10 cellular contexts compared by ENCODE assay signal in genomic region chr3:50303038-50303815, GRCh38. TPM values are rescaled to one million over a fixed set of nuclear protein-coding genes. Genes with fewer than 3 reads are reported as not detected.
A peak's percentile ranks its signal among the peaks of the same experiment; 100 is the strongest.
DNase-seq lines count a peak whose midpoint lies in the region; ATAC-seq, FAIRE-seq and TF ChIP-seq lines count a peak whose summit lies in the region.
"Had no signal": no experiment of that assay in that cellular context is flagged by ENCODE, and none has a peak within 500 bp of the region (broad histone marks: within the 10 kb centered on the region; RNA-seq: fewer than 3 reads in every experiment).

HYAL1 (minus strand) TSS chr3:50303574; CDS start chr3:50302956, 618 bp downstream.

- no peaks in the 10 kb centered on the region; the same call in 1 of the 2 replicates for H3K36me3 ChIP-seq in PC-3 (ENCODE audit: low read depth, low read length)

- H3K9me3 Mint-ChIP-seq in mesothelial cell of epicardium: no peaks in the 10 kb centered on the region
- H3K9me3 Mint-ChIP-seq: activated B cell treated with CpG ODN at 0.5 μM for 24 hours; CD4-positive, CD25-positive, alpha-beta regulatory T cell had no signal

- no TSS peak for BruUV-seq in PC-3 (replicated peaks; lab: Mats Ljungman, UMichigan)

- DNase-seq in A549 (ENCODE audit: low read depth in 1 of 2, low spot score in 1 of 2): peak in 1 of 2 experiments; percentile 50
- no peak for DNase-seq in PC-3
- DNase-seq in epithelial cell of proximal tubule (ENCODE audit: low read depth): no peak
- no peak for DNase-seq in mesothelial cell of epicardium (ENCODE audit: low spot score in 2 of 2, unreplicated experiment in 2 of 2)
- no peak for DNase-seq in DMS79 (lab: John Stamatoyannopoulos, UW)
- no peak for DNase-seq in stimulated activated CD4-positive, alpha-beta T cell treated with anti-CD3 and anti-CD28 coated beads, Interleukin-4, amount 100 ng/mL, for 24 hours
- no peak for DNase-seq in cortex of kidney (lab: John Stamatoyannopoulos, UW)
- DNase-seq in kidney glomerular epithelial cell (lab: John Stamatoyannopoulos, UW): no peak
- DNase-seq: activated B cell treated with CpG ODN at 0.5 μM for 24 hours; CD4-positive, CD25-positive, alpha-beta regulatory T cell had no signal

- ATAC-seq in A549 (peak in 1 of 2 experiments; percentile 15; a peak in 2 of 6 replicates), PC-3 (no peak)

- no peak within 1 kb of the TSS for H3K9ac ChIP-seq in PC-3 (ENCODE audit: low read length)

- no peak for TF ChIP-seq POLR2A in A549 (IDR thresholded peaks at IDR 0.05; ENCODE audit: low read length)

- H3K27ac ChIP-seq in A549: peak within 1 kb of the TSS in 1 of 2 experiments; percentile 69; a peak in 3 of 6 replicates
- H3K27ac ChIP-seq in PC-3 (ENCODE audit: low read length): no peak within 1 kb of the TSS

- H4K20me1 ChIP-seq in PC-3 (ENCODE audit: low read length): no peaks in the 10 kb centered on the region

- H2AFZ ChIP-seq in PC-3 (ENCODE audit: low read length): no peak within 1 kb of the TSS

- H3K27me3 Mint-ChIP-seq in mesothelial cell of epicardium (ENCODE audit: low read depth): no peaks in the 10 kb centered on the region
- H3K27me3 Mint-ChIP-seq: activated B cell treated with CpG ODN at 0.5 μM for 24 hours; CD4-positive, CD25-positive, alpha-beta regulatory T cell had no signal

- peaks cover 11% of the 10 kb centered on the region for H3K79me2 ChIP-seq in PC-3 (ENCODE audit: low read length)

- no peak for TF ChIP-seq CTCF in A549 (IDR thresholded peaks at IDR 0.05)
- TF ChIP-seq CTCF in PC-3 (conservative IDR thresholded peaks at IDR 0.05; ENCODE audit: low read depth, low read length): peak; percentile 28
- peak; percentile 56 for TF ChIP-seq CTCF in epithelial cell of proximal tubule (conservative IDR thresholded peaks at IDR 0.05; ENCODE audit: low read depth, low read length)
- no peak for TF ChIP-seq CTCF in mesothelial cell of epicardium (IDR thresholded peaks at IDR 0.05; ENCODE audit: unreplicated experiment)

- H3K4me3 Mint-ChIP-seq in mesothelial cell of epicardium: no peak within 1 kb of the TSS
- H3K4me3 Mint-ChIP-seq: activated B cell treated with CpG ODN at 0.5 μM for 24 hours had no signal

- no peaks in the 10 kb centered on the region for H3K36me3 Mint-ChIP-seq in mesothelial cell of epicardium
- H3K36me3 Mint-ChIP-seq: CD4-positive, CD25-positive, alpha-beta regulatory T cell had no signal

- peaks cover 23% of the 10 kb centered on the region for H3K4me1 Mint-ChIP-seq in mesothelial cell of epicardium

- POLR2A ChIA-PET in A549 (lab: Yijun Ruan, JAX): no interaction called here
- POLR2A ChIA-PET in PC-3 (lab: Charles Lee; ENCODE audit: unreplicated experiment): no interaction called here

- H3K4me3 ChIP-seq in A549 (no peak within 1 kb of the TSS), PC-3 (ENCODE audit: low read length) (no peak within 1 kb of the TSS), epithelial cell of proximal tubule (ENCODE audit: low read depth, low read length) (peak within 1 kb of the TSS; percentile 68)

- 33% methylated on average over 5 of the region's 13 CpGs for WGBS in A549 (ENCODE audit: missing lambda C conversion rate)

- no peak for TF ChIP-seq EP300 in A549 (IDR thresholded peaks at IDR 0.05)

- peak in 1 of 2 experiments; percentile 25; a peak in 2 of 5 replicates for TF ChIP-seq RAD21 in A549 (conservative IDR thresholded peaks at IDR 0.05 in 1 of 2, IDR thresholded peaks at IDR 0.05 in 1 of 2)

- no peaks in the 10 kb centered on the region for H3K27me3 ChIP-seq in PC-3 (ENCODE audit: low read length)

- peaks cover 23% of the 10 kb centered on the region for H3K4me1 ChIP-seq in A549
- H3K4me1 ChIP-seq in PC-3 (ENCODE audit: insufficient read depth, low read length): peaks cover 18% of the 10 kb centered on the region

- intact Hi-C loops in PC-3 (cut with micrococcal nuclease): no loop called here

- peak within 1 kb of the TSS; percentile 50 for H3K27ac Mint-ChIP-seq in mesothelial cell of epicardium
- H3K27ac Mint-ChIP-seq: activated B cell treated with CpG ODN at 0.5 μM for 24 hours had no signal

- no peaks in the 10 kb centered on the region for H3F3A ChIP-seq in PC-3 (ENCODE audit: low read length, unreplicated experiment)

- FAIRE-seq in A549 (lab: Jason Lieb, UNC): no peak

- CTCF ChIA-PET in A549 (lab: Yijun Ruan, JAX) (interaction anchor here (2.0 to 2.7 kb wide), 2 partner anchors 16 to 21 kb away, joined by 7 to 14 read pairs; no protein-coding TSS in a partner anchor), PC-3 (lab: Charles Lee) (interaction anchor here (0.6 to 1.0 kb wide), 2 partner anchors 21 to 170 kb away, joined by 4 to 22 read pairs; no protein-coding TSS in a partner anchor)

- no peaks in the 10 kb centered on the region for H3K9me3 ChIP-seq in A549
- H3K9me3 ChIP-seq in PC-3 (ENCODE audit: low read length): 0 out of 2 replicates have a peak, but pooled peaks cover 5% of the 10 kb centered on the region

- H3K4me2 ChIP-seq in A549 (peak within 1 kb of the TSS; percentile 19; the same call in 1 of the 3 replicates), PC-3 (ENCODE audit: low read length) (no peak within 1 kb of the TSS)

- H3K9me2 ChIP-seq in PC-3 (replicated peaks; ENCODE audit: low read length): no peaks in the 10 kb centered on the region

TF ChIP-seq in A549, 52 proteins besides CTCF, POLR2A, EP300 and RAD21:
- TF ChIP-seq GATA3 (IDR thresholded peaks at IDR 0.05; ENCODE audit: borderline replicate concordance) (no peak), SREBF2 (IDR thresholded peaks at IDR 0.05) (no peak), NR3C1 (IDR thresholded peaks at IDR 0.05) (no peak), BCL3 (IDR thresholded peaks at IDR 0.05) (no peak), NFE2L2 (conservative IDR thresholded peaks at IDR 0.05; ENCODE audit: low read length) (no peak), HEYL (CRISPR knock-in tag; IDR thresholded peaks at IDR 0.05) (no peak), JUNB (IDR thresholded peaks at IDR 0.05) (no peak), EHMT2 (IDR thresholded peaks at IDR 0.05; ENCODE audit: low read depth) (no peak), MYC (IDR thresholded peaks at IDR 0.05; ENCODE audit: borderline replicate concordance, low read length) (no peak), JUN (IDR thresholded peaks at IDR 0.05) (no peak), RCOR1 (IDR thresholded peaks at IDR 0.05; ENCODE audit: low read depth, low read length) (no peak), ZNF302 (CRISPR knock-in tag; IDR thresholded peaks at IDR 0.05) (no peak), POLR2AphosphoS2 (conservative IDR thresholded peaks at IDR 0.05; ENCODE audit: low read length) (no peak), ZC3H11A (IDR thresholded peaks at IDR 0.05) (no peak), MAZ (IDR thresholded peaks at IDR 0.05; ENCODE audit: borderline replicate concordance, low read depth, low read length) (no peak), CBX8 (IDR thresholded peaks at IDR 0.05) (no peak)

RNA-seq across cellular contexts. Expression of gene HYAL1, which starts in this region (rescaled TPM):
- polyA plus RNA-seq in A549 (2011; rRNA removed) (1.1 and 1.6 TPM in 2 replicates), A549 (2017; fragmentation: RNase III; extraction: RNeasy Plus Mini Kit Qiagen cat#74134 plus additional on column Dnase treatment) (0.42 to 0.62 TPM (median 0.54 TPM) in 3 replicates)
- 1.2 and 1.4 TPM in 2 replicates for polyA plus RNA-seq in A549 (2012; cell fraction: cytosol; rRNA removed)
- 1.7 and 2.5 TPM in 2 replicates for polyA plus RNA-seq in A549 (2012; cell fraction: nucleus; rRNA removed)
- polyA minus RNA-seq in A549 (2011; rRNA and poly(A)+ RNA removed): 1.4 and 3.8 TPM in 2 replicates
- total RNA-seq in PC-3 (2014; rRNA removed) (0.23 and 1.3 TPM in 2 replicates), epithelial cell of proximal tubule (1.3 and 2.2 TPM in 2 replicates), mesothelial cell of epicardium (2.4 to 3.5 TPM (median 2.7 TPM) in 3 replicates)

Comparison
In these comparisons a context has a peak if more than half of its experiments do, and no peak if none do; other contexts are left out.
1. CTCF ChIP-seq: peak in PC-3 (single experiment) and epithelial cell of proximal tubule (single experiment); none in A549 (single experiment) and mesothelial cell of epicardium (single experiment).